Comparison of ENCODE assay signal across 1 cellular context in the genomic region with DNA sequence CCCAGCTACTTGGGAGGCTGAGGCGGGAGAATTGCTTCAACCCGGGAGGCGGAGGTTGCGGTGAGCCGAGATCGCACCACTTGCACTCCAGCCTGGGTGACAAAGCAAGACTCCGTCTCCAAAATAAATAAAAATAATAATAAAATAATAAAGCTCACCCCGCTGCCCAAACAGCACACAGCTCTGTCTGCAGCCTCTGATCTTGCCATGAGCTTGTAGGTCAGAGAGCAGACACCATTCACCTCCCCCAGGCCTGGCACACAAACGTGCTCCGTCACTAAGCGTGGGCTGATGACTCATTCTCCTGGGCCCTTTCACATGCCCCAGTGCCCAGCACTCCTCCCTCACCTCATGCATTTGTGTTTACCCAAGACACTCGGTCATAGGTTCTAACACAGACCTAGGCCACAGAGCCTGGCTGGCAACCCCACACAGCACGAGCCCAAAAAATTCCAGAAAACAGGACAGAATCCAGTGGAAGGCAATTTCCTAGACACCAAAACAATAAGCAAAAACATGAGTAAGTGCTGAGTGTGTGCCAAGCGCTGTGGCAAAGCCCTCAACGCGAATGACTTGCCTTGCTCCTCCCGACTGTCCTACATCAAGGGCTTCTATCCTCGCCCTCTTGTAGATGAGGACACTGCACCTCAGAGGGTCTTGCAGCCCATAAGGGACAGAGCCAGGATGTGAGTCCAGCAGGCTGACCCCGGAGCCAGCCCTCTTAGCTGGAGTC.
TF ChIP-seq lines count a peak whose summit lies in the region.

No MANE protein-coding gene starts in this region.

TF ChIP-seq in HepG2, 621 proteins besides CTCF, POLR2A, EP300 and RAD21 (continued from another document and continues in another):
- TF ChIP-seq ZNF552 (CRISPR knock-in tag; IDR thresholded peaks at IDR 0.05; ENCODE audit: borderline replicate concordance) (no peak), NFIB (CRISPR knock-in tag; IDR thresholded peaks at IDR 0.05; ENCODE audit: borderline replicate concordance) (no peak), ZFP36 (IDR thresholded peaks at IDR 0.05; ENCODE audit: borderline replicate concordance, low read depth, low read length, partially characterized antibody) (peak; percentile 55), POGZ (CRISPR knock-in tag; IDR thresholded peaks at IDR 0.05) (peak; percentile 80), ZNF256 (CRISPR knock-in tag; conservative IDR thresholded peaks at IDR 0.05) (no peak), ZNF382 (CRISPR knock-in tag; IDR thresholded peaks at IDR 0.05; ENCODE audit: borderline replicate concordance) (no peak), MAF1 (CRISPR knock-in tag; IDR thresholded peaks at IDR 0.05; ENCODE audit: borderline replicate concordance) (no peak), ZNF383 (CRISPR knock-in tag; IDR thresholded peaks at IDR 0.05; ENCODE audit: borderline replicate concordance) (no peak), ZNF607 (CRISPR knock-in tag; IDR thresholded peaks at IDR 0.05; ENCODE audit: borderline replicate concordance) (peak; percentile 88; the same call in 1 of the 2 replicates), DRAP1 (CRISPR knock-in tag; IDR thresholded peaks at IDR 0.05) (peak; percentile 54; the same call in 1 of the 2 replicates), DR1 (CRISPR knock-in tag; IDR thresholded peaks at IDR 0.05) (no peak), ZNF674 (CRISPR knock-in tag; IDR thresholded peaks at IDR 0.05; ENCODE audit: low read depth) (no peak), HNRNPUL1 (IDR thresholded peaks at IDR 0.05; ENCODE audit: low read depth, low read length) (no peak), SRSF4 (IDR thresholded peaks at IDR 0.05; ENCODE audit: low read depth, low read length, poor library complexity, severe bottlenecking) (no peak), SP1 (IDR thresholded peaks at IDR 0.05) (no peak), SP1 (CRISPR knock-in tag; IDR thresholded peaks at IDR 0.05) (no peak), ZNF550 (CRISPR knock-in tag; IDR thresholded peaks at IDR 0.05; ENCODE audit: borderline replicate concordance) (no peak), TBL1XR1 (IDR thresholded peaks at IDR 0.05; ENCODE audit: borderline replicate concordance, low read length, partially characterized antibody) (peak; percentile 82), ZNF580 (CRISPR knock-in tag; IDR thresholded peaks at IDR 0.05; ENCODE audit: borderline replicate concordance, low read depth) (peak; percentile 81; the same call in 1 of the 2 replicates), ZNF75D (CRISPR knock-in tag; IDR thresholded peaks at IDR 0.05; ENCODE audit: borderline replicate concordance) (no peak), ZNF776 (CRISPR knock-in tag; IDR thresholded peaks at IDR 0.05) (no peak), SPEN (CRISPR knock-in tag; IDR thresholded peaks at IDR 0.05; ENCODE audit: low read depth) (peak; percentile 82), ZNF569 (CRISPR knock-in tag; IDR thresholded peaks at IDR 0.05; ENCODE audit: borderline replicate concordance) (no peak), LCORL (IDR thresholded peaks at IDR 0.05) (no peak), LCORL (CRISPR knock-in tag; IDR thresholded peaks at IDR 0.05) (peak; percentile 65; the same call in 1 of the 2 replicates), PTBP1 (IDR thresholded peaks at IDR 0.05; ENCODE audit: low read depth, low read length, poor library complexity, severe bottlenecking) (peak; percentile 37), HNRNPK (IDR thresholded peaks at IDR 0.05; ENCODE audit: low read depth, low read length, poor library complexity, severe bottlenecking) (no peak), ZFY (CRISPR knock-in tag; IDR thresholded peaks at IDR 0.05) (peak; percentile 55; the same call in 1 of the 2 replicates), ELF4 (CRISPR knock-in tag; IDR thresholded peaks at IDR 0.05; ENCODE audit: borderline replicate concordance) (no peak), ZNF556 (CRISPR knock-in tag; IDR thresholded peaks at IDR 0.05; ENCODE audit: borderline replicate concordance) (no peak; the same call in 1 of the 2 replicates), ZKSCAN1 (IDR thresholded peaks at IDR 0.05; ENCODE audit: low read length) (0 out of 2 replicates have a peak, but pooled peaks have one; percentile 51), RFX5 (IDR thresholded peaks at IDR 0.05; ENCODE audit: low read depth, low read length) (no peak; the same call in 1 of the 2 replicates), ZNF224 (CRISPR knock-in tag; IDR thresholded peaks at IDR 0.05) (no peak; the same call in 1 of the 2 replicates), CHD4 (IDR thresholded peaks at IDR 0.05; ENCODE audit: borderline replicate concordance, low read length) (peak; percentile 59; the same call in 1 of the 2 replicates), SP2 (CRISPR knock-in tag; IDR thresholded peaks at IDR 0.05) (no peak), NR3C1 (CRISPR knock-in tag; IDR thresholded peaks at IDR 0.05) (no peak), CSRNP2 (CRISPR knock-in tag; conservative IDR thresholded peaks at IDR 0.05; ENCODE audit: low read depth) (no peak), ZNF678 (CRISPR knock-in tag; IDR thresholded peaks at IDR 0.05) (no peak), GLI4 (CRISPR knock-in tag; IDR thresholded peaks at IDR 0.05; ENCODE audit: borderline replicate concordance) (no peak), U2AF1 (optimal IDR thresholded peaks at IDR 0.05; ENCODE audit: low read depth, low read length) (no peak), FOXP1 (IDR thresholded peaks at IDR 0.05) (no peak), FOXP1 (CRISPR knock-in tag; IDR thresholded peaks at IDR 0.05) (peak; percentile 80), HDAC2 (CRISPR knock-in tag; IDR thresholded peaks at IDR 0.05) (peak; percentile 94), ZNF747 (CRISPR knock-in tag; IDR thresholded peaks at IDR 0.05; ENCODE audit: borderline replicate concordance) (no peak), MEF2D (CRISPR knock-in tag; IDR thresholded peaks at IDR 0.05) (peak; percentile 94), SNAPC2 (CRISPR knock-in tag; IDR thresholded peaks at IDR 0.05) (peak; percentile 60), TCF12 (IDR thresholded peaks at IDR 0.05) (no peak), TCF12 (CRISPR knock-in tag; IDR thresholded peaks at IDR 0.05) (no peak), RXRB (CRISPR knock-in tag; IDR thresholded peaks at IDR 0.05; ENCODE audit: borderline replicate concordance) (peak; percentile 99), NFRKB (IDR thresholded peaks at IDR 0.05) (no peak), ZSCAN29 (CRISPR knock-in tag; conservative IDR thresholded peaks at IDR 0.05) (no peak)
- TF ChIP-seq, protein P1, sequence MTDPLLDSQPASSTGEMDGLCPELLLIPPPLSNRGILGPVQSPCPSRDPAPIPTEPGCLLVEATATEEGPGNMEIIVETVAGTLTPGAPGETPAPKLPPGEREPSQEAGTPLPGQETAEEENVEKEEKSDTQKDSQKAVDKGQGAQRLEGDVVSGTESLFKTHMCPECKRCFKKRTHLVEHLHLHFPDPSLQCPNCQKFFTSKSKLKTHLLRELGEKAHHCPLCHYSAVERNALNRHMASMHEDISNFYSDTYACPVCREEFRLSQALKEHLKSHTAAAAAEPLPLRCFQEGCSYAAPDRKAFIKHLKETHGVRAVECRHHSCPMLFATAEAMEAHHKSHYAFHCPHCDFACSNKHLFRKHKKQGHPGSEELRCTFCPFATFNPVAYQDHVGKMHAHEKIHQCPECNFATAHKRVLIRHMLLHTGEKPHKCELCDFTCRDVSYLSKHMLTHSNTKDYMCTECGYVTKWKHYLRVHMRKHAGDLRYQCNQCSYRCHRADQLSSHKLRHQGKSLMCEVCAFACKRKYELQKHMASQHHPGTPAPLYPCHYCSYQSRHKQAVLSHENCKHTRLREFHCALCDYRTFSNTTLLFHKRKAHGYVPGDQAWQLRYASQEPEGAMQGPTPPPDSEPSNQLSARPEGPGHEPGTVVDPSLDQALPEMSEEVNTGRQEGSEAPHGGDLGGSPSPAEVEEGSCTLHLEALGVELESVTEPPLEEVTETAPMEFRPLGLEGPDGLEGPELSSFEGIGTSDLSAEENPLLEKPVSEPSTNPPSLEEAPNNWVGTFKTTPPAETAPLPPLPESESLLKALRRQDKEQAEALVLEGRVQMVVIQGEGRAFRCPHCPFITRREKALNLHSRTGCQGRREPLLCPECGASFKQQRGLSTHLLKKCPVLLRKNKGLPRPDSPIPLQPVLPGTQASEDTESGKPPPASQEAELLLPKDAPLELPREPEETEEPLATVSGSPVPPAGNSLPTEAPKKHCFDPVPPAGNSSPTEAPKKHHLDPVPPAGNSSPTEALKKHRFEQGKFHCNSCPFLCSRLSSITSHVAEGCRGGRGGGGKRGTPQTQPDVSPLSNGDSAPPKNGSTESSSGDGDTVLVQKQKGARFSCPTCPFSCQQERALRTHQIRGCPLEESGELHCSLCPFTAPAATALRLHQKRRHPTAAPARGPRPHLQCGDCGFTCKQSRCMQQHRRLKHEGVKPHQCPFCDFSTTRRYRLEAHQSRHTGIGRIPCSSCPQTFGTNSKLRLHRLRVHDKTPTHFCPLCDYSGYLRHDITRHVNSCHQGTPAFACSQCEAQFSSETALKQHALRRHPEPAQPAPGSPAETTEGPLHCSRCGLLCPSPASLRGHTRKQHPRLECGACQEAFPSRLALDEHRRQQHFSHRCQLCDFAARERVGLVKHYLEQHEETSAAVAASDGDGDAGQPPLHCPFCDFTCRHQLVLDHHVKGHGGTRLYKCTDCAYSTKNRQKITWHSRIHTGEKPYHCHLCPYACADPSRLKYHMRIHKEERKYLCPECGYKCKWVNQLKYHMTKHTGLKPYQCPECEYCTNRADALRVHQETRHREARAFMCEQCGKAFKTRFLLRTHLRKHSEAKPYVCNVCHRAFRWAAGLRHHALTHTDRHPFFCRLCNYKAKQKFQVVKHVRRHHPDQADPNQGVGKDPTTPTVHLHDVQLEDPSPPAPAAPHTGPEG (CRISPR knock-in tag; IDR thresholded peaks at IDR 0.05) = no peak
- TF ChIP-seq, protein P2, sequence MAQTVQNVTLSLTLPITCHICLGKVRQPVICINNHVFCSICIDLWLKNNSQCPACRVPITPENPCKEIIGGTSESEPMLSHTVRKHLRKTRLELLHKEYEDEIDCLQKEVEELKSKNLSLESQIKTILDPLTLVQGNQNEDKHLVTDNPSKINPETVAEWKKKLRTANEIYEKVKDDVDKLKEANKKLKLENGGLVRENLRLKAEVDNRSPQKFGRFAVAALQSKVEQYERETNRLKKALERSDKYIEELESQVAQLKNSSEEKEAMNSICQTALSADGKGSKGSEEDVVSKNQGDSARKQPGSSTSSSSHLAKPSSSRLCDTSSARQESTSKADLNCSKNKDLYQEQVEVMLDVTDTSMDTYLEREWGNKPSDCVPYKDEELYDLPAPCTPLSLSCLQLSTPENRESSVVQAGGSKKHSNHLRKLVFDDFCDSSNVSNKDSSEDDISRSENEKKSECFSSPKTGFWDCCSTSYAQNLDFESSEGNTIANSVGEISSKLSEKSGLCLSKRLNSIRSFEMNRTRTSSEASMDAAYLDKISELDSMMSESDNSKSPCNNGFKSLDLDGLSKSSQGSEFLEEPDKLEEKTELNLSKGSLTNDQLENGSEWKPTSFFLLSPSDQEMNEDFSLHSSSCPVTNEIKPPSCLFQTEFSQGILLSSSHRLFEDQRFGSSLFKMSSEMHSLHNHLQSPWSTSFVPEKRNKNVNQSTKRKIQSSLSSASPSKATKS (CRISPR knock-in tag; IDR thresholded peaks at IDR 0.05) = no peak
- TF ChIP-seq, protein P3, sequence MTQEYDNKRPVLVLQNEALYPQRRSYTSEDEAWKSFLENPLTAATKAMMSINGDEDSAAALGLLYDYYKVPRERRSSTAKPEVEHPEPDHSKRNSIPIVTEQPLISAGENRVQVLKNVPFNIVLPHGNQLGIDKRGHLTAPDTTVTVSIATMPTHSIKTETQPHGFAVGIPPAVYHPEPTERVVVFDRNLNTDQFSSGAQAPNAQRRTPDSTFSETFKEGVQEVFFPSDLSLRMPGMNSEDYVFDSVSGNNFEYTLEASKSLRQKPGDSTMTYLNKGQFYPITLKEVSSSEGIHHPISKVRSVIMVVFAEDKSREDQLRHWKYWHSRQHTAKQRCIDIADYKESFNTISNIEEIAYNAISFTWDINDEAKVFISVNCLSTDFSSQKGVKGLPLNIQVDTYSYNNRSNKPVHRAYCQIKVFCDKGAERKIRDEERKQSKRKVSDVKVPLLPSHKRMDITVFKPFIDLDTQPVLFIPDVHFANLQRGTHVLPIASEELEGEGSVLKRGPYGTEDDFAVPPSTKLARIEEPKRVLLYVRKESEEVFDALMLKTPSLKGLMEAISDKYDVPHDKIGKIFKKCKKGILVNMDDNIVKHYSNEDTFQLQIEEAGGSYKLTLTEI (CRISPR knock-in tag; conservative IDR thresholded peaks at IDR 0.05) = no peak
